18 cellular contexts compared by ENCODE assay signal in the genomic region with DNA sequence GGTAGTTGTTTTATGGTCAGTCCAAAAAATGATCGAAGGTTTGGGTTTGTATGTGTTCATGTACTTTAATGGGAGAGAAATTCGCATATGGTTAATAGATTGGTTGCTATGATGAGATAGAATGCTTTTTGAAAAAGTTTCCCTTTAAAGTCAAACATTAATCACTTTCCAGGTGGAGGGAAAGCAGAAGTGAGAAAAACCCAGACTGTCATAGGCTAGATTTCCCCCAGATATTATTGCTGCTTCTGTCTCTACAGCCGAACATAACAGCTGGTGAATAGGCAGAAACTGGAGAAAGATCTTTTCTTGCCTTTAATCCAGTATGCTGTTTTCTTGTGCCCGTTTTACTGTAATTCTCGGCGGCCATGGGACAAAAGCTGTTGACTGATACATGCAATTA.
DNase-seq lines count a peak whose midpoint lies in the region; ATAC-seq and TF ChIP-seq lines count a peak whose summit lies in the region.
"Had no signal": no experiment of that assay in that cellular context is flagged by ENCODE, and none has a peak within 500 bp of the region (broad histone marks: within the 10 kb centered on the region; RNA-seq: fewer than 3 reads in every experiment).

No MANE protein-coding gene starts in this region.

- no peak for DNase-seq in SK-N-DZ (ENCODE audit: low spot score)
- no peak for DNase-seq in foreskin fibroblast
- DNase-seq in type B pancreatic cell (ENCODE audit: extremely low spot score, unreplicated experiment): no peak
- DNase-seq: activated CD8-positive, alpha-beta memory T cell treated with anti-CD3 and anti-CD28 coated beads for 24 hours; activated naive CD4-positive, alpha-beta T cell treated with anti-CD3 and anti-CD28 coated beads, Interleukin-2, amount 50 U/mL, for 16 hours; C1 segment of cervical spinal cord; hippocampal formation; sigmoid colon; T1000 had no signal

- H3K27ac ChIP-seq in ectodermal cell (ENCODE audit: insufficient read depth, low read depth, low read length, poor library complexity, severe bottlenecking): peak overlapping the region; percentile 9
- H3K27ac ChIP-seq: cardiac muscle cell, sigmoid colon, thoracic aorta had no signal

- H3K27ac Mint-ChIP-seq in type B pancreatic cell: no peak overlapping the region

- peaks cover 5% of the 10 kb centered on the region for H3K9me3 Mint-ChIP-seq in type B pancreatic cell

- no peak overlapping the region for H3K4me3 Mint-ChIP-seq in type B pancreatic cell
- H3K4me3 Mint-ChIP-seq: neural crest cell had no signal

- TF ChIP-seq CTCF in foreskin fibroblast (IDR thresholded peaks at IDR 0.05; ENCODE audit: low read depth, low read length) (no peak), type B pancreatic cell (conservative IDR thresholded peaks at IDR 0.05) (no peak)

- peaks cover 7% of the 10 kb centered on the region for H3K27me3 Mint-ChIP-seq in type B pancreatic cell

- H3K36me3 Mint-ChIP-seq in type B pancreatic cell: no peaks in the 10 kb centered on the region

- ATAC-seq in GM19025 (IDR thresholded peaks at IDR 0.05; ENCODE audit: low read depth, unreplicated experiment) (peak; percentile 73), GM21619 (IDR thresholded peaks at IDR 0.05; ENCODE audit: unreplicated experiment) (peak; percentile 86), HG03095 (IDR thresholded peaks at IDR 0.05; ENCODE audit: unreplicated experiment) (peak; percentile 86), HG03565 (IDR thresholded peaks at IDR 0.05; ENCODE audit: unreplicated experiment) (no peak)

- no peaks in the 10 kb centered on the region for H3K27me3 ChIP-seq in ectodermal cell (ENCODE audit: control insufficient read depth, insufficient read depth, low read length, poor library complexity, severe bottlenecking)
- H3K27me3 ChIP-seq: cardiac muscle cell, sigmoid colon had no signal

- H3K4me3 ChIP-seq in ectodermal cell (ENCODE audit: insufficient read depth, low read depth, low read length) (no peak overlapping the region), foreskin fibroblast (ENCODE audit: low read depth in 1 of 2, low read length in 2 of 2) (no peak overlapping the region)
- H3K4me3 ChIP-seq: cardiac muscle cell, lung, sigmoid colon, thoracic aorta had no signal

- WGBS in ectodermal cell, 2 experiments: 92 to 93% methylated on average over 6 of the region's 6 CpGs

- H3K36me3 ChIP-seq in ectodermal cell (ENCODE audit: control insufficient read depth, insufficient read depth, low read length): no peaks in the 10 kb centered on the region
- H3K36me3 ChIP-seq: cardiac muscle cell, sigmoid colon, thoracic aorta had no signal

- peaks cover 31% of the 10 kb centered on the region for H3K4me1 ChIP-seq in ectodermal cell (ENCODE audit: control insufficient read depth, insufficient read depth, low read length)
- H3K4me1 ChIP-seq: sigmoid colon had no signal

- H3K9me3 ChIP-seq in ectodermal cell (ENCODE audit: control insufficient read depth, low read length): no peaks in the 10 kb centered on the region
- H3K9me3 ChIP-seq: sigmoid colon, thoracic aorta had no signal

- peaks cover 22% of the 10 kb centered on the region for H3K4me1 Mint-ChIP-seq in type B pancreatic cell (ENCODE audit: unreplicated experiment)
